ENCODE assay signal across 8 cellular contexts in genomic region chr1:89953072-89953626, GRCh38. TPM values are rescaled to one million over a fixed set of nuclear protein-coding genes. Genes with fewer than 3 reads are reported as not detected.
DNase-seq lines count a peak whose midpoint lies in the region; ATAC-seq and TF ChIP-seq lines count a peak whose summit lies in the region.

No MANE protein-coding gene starts in this region.

- no peaks in the 10 kb centered on the region for H3K36me3 Mint-ChIP-seq in activated CD4-positive, alpha-beta memory T cell treated with anti-CD3 and anti-CD28 coated beads, Interleukin-2, amount 10 ng/mL, durations not matched to agents 7 days and 5 days (ENCODE audit: low read depth)
- H3K36me3 Mint-ChIP-seq in stimulated activated naive CD8-positive, alpha-beta T cell treated with anti-CD3 and anti-CD28 coated beads, Interleukin-15, Interleukin-2, amounts not matched to agents 100 ng/mL and 50 ng/mL, for 24 hours (ENCODE audit: low read depth): no peaks in the 10 kb centered on the region

- H3K4me1 Mint-ChIP-seq in activated CD4-positive, alpha-beta memory T cell treated with anti-CD3 and anti-CD28 coated beads, Interleukin-2, amount 10 ng/mL, durations not matched to agents 7 days and 5 days: peaks cover 32% of the 10 kb centered on the region
- peaks cover 32% of the 10 kb centered on the region for H3K4me1 Mint-ChIP-seq in stimulated activated naive CD8-positive, alpha-beta T cell treated with anti-CD3 and anti-CD28 coated beads, Interleukin-15, Interleukin-2, amounts not matched to agents 100 ng/mL and 50 ng/mL, for 24 hours (ENCODE audit: low read depth)

- no peak overlapping the region for H3K4me3 Mint-ChIP-seq in activated CD4-positive, alpha-beta memory T cell treated with anti-CD3 and anti-CD28 coated beads, Interleukin-2, amount 10 ng/mL, durations not matched to agents 7 days and 5 days
- H3K4me3 Mint-ChIP-seq in stimulated activated naive CD8-positive, alpha-beta T cell treated with anti-CD3 and anti-CD28 coated beads, Interleukin-15, Interleukin-2, amounts not matched to agents 100 ng/mL and 50 ng/mL, for 24 hours: no peak overlapping the region

- CTCF ChIA-PET in activated CD4-positive, alpha-beta memory T cell treated with anti-CD3 and anti-CD28 coated beads, Interleukin-2, amount 10 ng/mL, durations not matched to agents 7 days and 5 days (lab: Charles Lee): interaction anchor here (1.2 to 1.5 kb wide), 2 partner anchors 33 to 150 kb away, joined by 3 to 4 read pairs; no protein-coding TSS in a partner anchor

- H3K27ac Mint-ChIP-seq in activated CD4-positive, alpha-beta memory T cell treated with anti-CD3 and anti-CD28 coated beads, Interleukin-2, amount 10 ng/mL, durations not matched to agents 7 days and 5 days: peak overlapping the region; percentile 54
- peak overlapping the region; percentile 31 for H3K27ac Mint-ChIP-seq in stimulated activated naive CD8-positive, alpha-beta T cell treated with anti-CD3 and anti-CD28 coated beads, Interleukin-15, Interleukin-2, amounts not matched to agents 100 ng/mL and 50 ng/mL, for 24 hours

- intact Hi-C loops in left cardiac atrium (cut with DNase I): no loop called here

- no peak overlapping the region for H3K4me3 ChIP-seq in LNCaP clone FGC (ENCODE audit: low read depth, low read length)

- ATAC-seq in GM21717 (IDR thresholded peaks at IDR 0.05; ENCODE audit: unreplicated experiment) (peak; percentile 46), left cardiac atrium (peak; percentile 55 to 98), GM21423 (IDR thresholded peaks at IDR 0.05; ENCODE audit: unreplicated experiment) (no peak)

- H3K9me3 Mint-ChIP-seq in activated CD4-positive, alpha-beta memory T cell treated with anti-CD3 and anti-CD28 coated beads, Interleukin-2, amount 10 ng/mL, durations not matched to agents 7 days and 5 days: no peaks in the 10 kb centered on the region
- no peaks in the 10 kb centered on the region for H3K9me3 Mint-ChIP-seq in stimulated activated naive CD8-positive, alpha-beta T cell treated with anti-CD3 and anti-CD28 coated beads, Interleukin-15, Interleukin-2, amounts not matched to agents 100 ng/mL and 50 ng/mL, for 24 hours

- H3K27me3 Mint-ChIP-seq in activated CD4-positive, alpha-beta memory T cell treated with anti-CD3 and anti-CD28 coated beads, Interleukin-2, amount 10 ng/mL, durations not matched to agents 7 days and 5 days: no peaks in the 10 kb centered on the region
- H3K27me3 Mint-ChIP-seq in stimulated activated naive CD8-positive, alpha-beta T cell treated with anti-CD3 and anti-CD28 coated beads, Interleukin-15, Interleukin-2, amounts not matched to agents 100 ng/mL and 50 ng/mL, for 24 hours: no peaks in the 10 kb centered on the region

- DNase-seq in ELF-1 (ENCODE audit: low read depth, low spot score): peak; percentile 78
- DNase-seq in LNCaP clone FGC (ENCODE audit: low read depth): no peak
- peak; percentile 42 for DNase-seq in activated CD4-positive, alpha-beta memory T cell treated with anti-CD3 and anti-CD28 coated beads, Interleukin-2, amount 10 ng/mL, durations not matched to agents 7 days and 5 days
- peak; percentile 41 for DNase-seq in left cardiac atrium
- DNase-seq in SK-N-DZ (ENCODE audit: low spot score): no peak

- POLR2A ChIA-PET in activated CD4-positive, alpha-beta memory T cell treated with anti-CD3 and anti-CD28 coated beads, Interleukin-2, amount 10 ng/mL, durations not matched to agents 7 days and 5 days (lab: Charles Lee): no interaction called here

- peak; percentile 18; the same call in 1 of the 2 replicates for TF ChIP-seq CTCF in LNCaP clone FGC (IDR thresholded peaks at IDR 0.05; ENCODE audit: control insufficient read depth, extremely low read depth, insufficient read depth)

RNA-seq across cellular contexts. Expression of gene ZNF326, which starts 41.8 kb away (rescaled TPM):
- total RNA-seq in activated CD4-positive, alpha-beta memory T cell treated with anti-CD3 and anti-CD28 coated beads, Interleukin-2, amount 10 ng/mL, durations not matched to agents 7 days and 5 days: 10 to 100 TPM; 14.9 to 15.5 TPM
- 10 to 100 TPM; 13.0 to 13.4 TPM for total RNA-seq in left cardiac atrium
- 11.2 and 14.2 TPM in 2 replicates for polyA plus RNA-seq in SK-N-DZ (2014; cell fraction: cytosol; rRNA removed)
- 15.4 and 32.0 TPM in 2 replicates for polyA plus RNA-seq in SK-N-DZ (2014; cell fraction: nucleus; rRNA removed)

Comparison
In these comparisons a context has a peak if more than half of its experiments do, and no peak if none do; other contexts are left out.
1. DNase-seq: peak in ELF-1 (single experiment), activated CD4-positive, alpha-beta memory T cell treated with anti-CD3 and anti-CD28 coated beads, Interleukin-2, amount 10 ng/mL, durations not matched to agents 7 days and 5 days (single experiment) and left cardiac atrium (single experiment); none in LNCaP clone FGC (single experiment) and SK-N-DZ (single experiment).